ENCODE assay signal across 9 cellular contexts in the genomic region with DNA sequence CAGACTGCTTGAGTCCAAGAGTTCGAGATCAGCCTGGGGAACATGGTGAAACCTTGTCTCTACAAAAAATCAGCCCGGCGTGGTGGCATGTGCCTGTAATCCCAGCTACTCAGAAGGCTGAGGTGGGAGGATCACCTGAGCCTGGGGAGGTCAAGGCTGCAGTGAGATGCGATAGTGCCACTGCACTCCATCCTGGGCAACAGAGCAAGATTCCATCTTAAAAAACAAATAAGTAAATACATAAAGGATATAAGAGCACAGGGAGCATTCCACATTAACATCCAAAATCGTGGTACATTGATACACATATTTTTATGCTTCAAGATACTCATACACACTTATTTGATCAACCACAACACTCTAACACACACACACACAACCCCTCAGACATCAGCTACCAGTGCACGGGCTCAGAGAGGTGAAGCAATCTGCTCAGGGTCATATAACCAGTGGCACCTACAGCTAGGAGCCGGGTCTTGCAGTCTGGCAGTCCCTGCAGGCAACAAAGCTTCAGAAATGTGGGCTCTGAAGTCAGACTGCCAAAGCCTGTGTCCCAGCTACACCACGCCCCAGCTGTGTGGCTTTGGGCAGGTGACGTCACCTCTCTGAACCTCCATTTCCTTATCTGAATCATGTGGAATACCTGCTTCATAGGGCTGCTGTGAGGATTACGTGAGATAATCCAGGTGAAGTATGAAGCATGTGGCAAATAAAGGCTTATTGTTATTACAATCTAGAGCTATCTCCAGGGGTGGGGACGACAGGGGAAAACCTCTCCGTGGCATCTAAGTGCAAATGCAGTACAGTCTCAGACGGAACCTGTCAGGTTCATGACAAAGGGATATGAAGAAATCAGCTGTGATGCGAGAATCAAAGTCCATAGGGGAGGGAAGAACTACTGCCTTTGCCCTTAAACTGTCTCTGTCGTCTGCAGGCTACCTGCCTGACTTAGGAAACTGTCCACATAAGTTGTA. TPM values are rescaled to one million over a fixed set of nuclear protein-coding genes. Genes with fewer than 3 reads are reported as not detected.
DNase-seq lines count a peak whose midpoint lies in the region; ATAC-seq, FAIRE-seq and TF ChIP-seq lines count a peak whose summit lies in the region.
"Had no signal": no experiment of that assay in that cellular context is flagged by ENCODE, and none has a peak within 500 bp of the region (broad histone marks: within the 10 kb centered on the region; RNA-seq: fewer than 3 reads in every experiment).

No MANE protein-coding gene starts in this region.

- peaks cover 19% of the 10 kb centered on the region for H3K4me1 Mint-ChIP-seq in activated T-helper 17 cell treated with anti-CD3 and anti-CD28 coated beads, Interleukin-2, amount 50 U/mL, for 72 hours

- H3K27me3 ChIP-seq in muscle layer of duodenum (ENCODE audit: low read depth, low read length): peaks cover 17% of the 10 kb centered on the region
- H3K27me3 ChIP-seq in thyroid gland: peaks cover 4% of the 10 kb centered on the region

- no peak for TF ChIP-seq POLR2A in thyroid gland (IDR thresholded peaks at IDR 0.05)

- TF ChIP-seq CTCF in thyroid gland (IDR thresholded peaks at IDR 0.05): no peak

- H3K9me3 Mint-ChIP-seq in activated T-helper 17 cell treated with anti-CD3 and anti-CD28 coated beads, Interleukin-2, amount 50 U/mL, for 72 hours: no peaks in the 10 kb centered on the region

- H3K4me3 ChIP-seq in muscle layer of duodenum (ENCODE audit: low read depth in 1 of 2, low read length in 2 of 2) (no peak overlapping the region), thyroid gland (replicated peaks in 1 of 3) (no peak overlapping the region)

- H3K36me3 Mint-ChIP-seq in activated T-helper 17 cell treated with anti-CD3 and anti-CD28 coated beads, Interleukin-2, amount 50 U/mL, for 72 hours (ENCODE audit: low read depth): peaks cover 8% of the 10 kb centered on the region

- H3K36me3 ChIP-seq in muscle layer of duodenum (ENCODE audit: control insufficient read depth in 1 of 2, insufficient read depth in 2 of 2, low read length in 2 of 2): no peaks in the 10 kb centered on the region
- H3K36me3 ChIP-seq in thyroid gland: no peaks in the 10 kb centered on the region

- H3K4me1 ChIP-seq in muscle layer of duodenum (ENCODE audit: control insufficient read depth in 1 of 2, insufficient read depth in 2 of 2, low read length in 2 of 2): peaks cover 0 to 16% of the 10 kb centered on the region in 2 donors
- H3K4me1 ChIP-seq in thyroid gland: peaks cover 4 to 11% of the 10 kb centered on the region in 2 donors

- intact Hi-C loops in thyroid gland (cut with DNase I) (no loop called here), sciatic nerve (cut with DNase I) (no loop called here)

- H3K27ac ChIP-seq in muscle layer of duodenum (ENCODE audit: low read length): peak overlapping the region; percentile 18
- H3K27ac ChIP-seq in thyroid gland: no peak overlapping the region

- peak; percentile 31 for DNase-seq in activated CD4-positive, CD25-positive, alpha-beta regulatory T cell treated with anti-CD3 and anti-CD28 coated beads, Interleukin-2, amount 50 U/mL, for 16 hours (ENCODE audit: low read depth, low spot score)
- no peak for DNase-seq in activated CD4-positive, CD25-positive, alpha-beta regulatory T cell treated with anti-CD3 and anti-CD28 coated beads, Interleukin-2, amount 50 U/mL, for 72 hours
- no peak for DNase-seq in thyroid gland
- DNase-seq in sciatic nerve (ENCODE audit: low spot score): no peak
- no peak for DNase-seq in HTR-8/SVneo (ENCODE audit: insufficient read length, low spot score)

- no peak for FAIRE-seq in HTR-8/SVneo (lab: Jason Lieb, UNC)

- peak overlapping the region; percentile 86 for H3K27ac Mint-ChIP-seq in activated T-helper 17 cell treated with anti-CD3 and anti-CD28 coated beads, Interleukin-2, amount 50 U/mL, for 72 hours

- peak; percentile 93 for ATAC-seq in activated T-helper 17 cell treated with anti-CD3 and anti-CD28 coated beads, Interleukin-2, amount 50 U/mL, for 72 hours (replicated peaks)
- ATAC-seq in GM19324 (IDR thresholded peaks at IDR 0.05; ENCODE audit: low FRiP score, unreplicated experiment) (no peak), sciatic nerve (no peak)

- peak overlapping the region; percentile 84 for H3K4me3 Mint-ChIP-seq in activated T-helper 17 cell treated with anti-CD3 and anti-CD28 coated beads, Interleukin-2, amount 50 U/mL, for 72 hours

- H3K9me3 ChIP-seq in muscle layer of duodenum (ENCODE audit: control insufficient read depth in 1 of 2, low read length in 2 of 2) (no peaks in the 10 kb centered on the region), thyroid gland (no peaks in the 10 kb centered on the region)

- H3K27me3 Mint-ChIP-seq in activated T-helper 17 cell treated with anti-CD3 and anti-CD28 coated beads, Interleukin-2, amount 50 U/mL, for 72 hours: peaks cover 5% of the 10 kb centered on the region

- 71 to 74% methylated on average over 15 of the region's 15 CpGs for WGBS in thyroid gland, 2 donors

RNA-seq across cellular contexts. Expression of a gene that starts 4.8 kb away (rescaled TPM):
- 10 to 100 TPM in 1 of 2 donors, under 1 TPM in 1; 0.37 to 13.6 TPM for total RNA-seq in activated T-helper 17 cell treated with anti-CD3 and anti-CD28 coated beads, Interleukin-2, amount 50 U/mL, for 72 hours
- total RNA-seq in thyroid gland: not detected
- total RNA-seq in sciatic nerve: not detected

RNA-seq across cellular contexts. Expression of a gene that starts 13.9 kb away (rescaled TPM):
- total RNA-seq in activated T-helper 17 cell treated with anti-CD3 and anti-CD28 coated beads, Interleukin-2, amount 50 U/mL, for 72 hours: not detected
- under 1 TPM in 1 of 4 donors, not detected in 3; 0.59 TPM for total RNA-seq in thyroid gland
- total RNA-seq in sciatic nerve: 0.31 TPM
- total RNA-seq: urinary bladder had no signal

RNA-seq across cellular contexts. Expression of a gene that starts 40.9 kb away (rescaled TPM):
- 100 to 1,000 TPM; 218 to 542 TPM for total RNA-seq in activated T-helper 17 cell treated with anti-CD3 and anti-CD28 coated beads, Interleukin-2, amount 50 U/mL, for 72 hours
- total RNA-seq in thyroid gland (10 to 100 TPM in 1 of 4 donors, 1 to 10 TPM in 1, not detected in 2; 3.0 to 12.3 TPM), sciatic nerve (13.2 TPM)

RNA-seq across cellular contexts. Expression of a gene that starts 51.9 kb away (rescaled TPM):
- not detected for total RNA-seq in activated T-helper 17 cell treated with anti-CD3 and anti-CD28 coated beads, Interleukin-2, amount 50 U/mL, for 72 hours
- total RNA-seq in thyroid gland (not detected), sciatic nerve (not detected)
- total RNA-seq: urinary bladder had no signal

RNA-seq across cellular contexts. Expression of a gene that starts 52.3 kb away (rescaled TPM):
- 10 to 100 TPM; 17.9 to 23.2 TPM for total RNA-seq in activated T-helper 17 cell treated with anti-CD3 and anti-CD28 coated beads, Interleukin-2, amount 50 U/mL, for 72 hours
- total RNA-seq in thyroid gland (10 to 100 TPM; 23.9 to 35.4 (median 30.2) TPM), sciatic nerve (23.1 TPM)

Comparison
In these comparisons a context has a peak if more than half of its experiments do, and no peak if none do; other contexts are left out.
1. RNA of a gene that starts 40.9 kb away (total RNA-seq): 218 to 542 TPM in activated T-helper 17 cell treated with anti-CD3 and anti-CD28 coated beads, Interleukin-2, amount 50 U/mL, for 72 hours; 13.2 TPM in sciatic nerve (single experiment) and 3.0 to 12.3 TPM in thyroid gland; every median in the first group is over 10 times any median in the second.